ENCODE assay signal across 22 cellular contexts in the genomic region with DNA sequence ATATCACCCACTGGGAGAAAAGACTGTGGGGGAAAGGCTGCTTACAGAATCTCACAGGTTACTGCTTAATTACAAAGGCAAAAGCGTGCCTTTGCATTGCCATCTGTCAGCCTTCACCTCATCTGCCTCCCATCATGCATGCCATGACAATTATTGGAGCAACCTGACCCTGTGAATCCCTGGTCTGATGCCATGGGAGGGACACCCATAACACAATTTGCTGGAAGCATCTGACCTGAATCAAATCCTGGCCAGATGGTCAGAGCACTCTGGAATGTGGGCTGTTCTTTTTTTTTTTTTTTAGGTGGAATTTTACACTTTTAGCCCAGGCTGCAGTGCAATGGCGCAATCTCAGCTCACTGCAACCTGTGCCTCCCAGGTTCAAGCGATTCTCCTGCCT. TPM values are rescaled to one million over a fixed set of nuclear protein-coding genes. Genes with fewer than 3 reads are reported as not detected.
DNase-seq lines count a peak whose midpoint lies in the region; ATAC-seq lines count a peak whose summit lies in the region.
"Had no signal": no experiment of that assay in that cellular context is flagged by ENCODE, and none has a peak within 500 bp of the region (broad histone marks: within the 10 kb centered on the region; RNA-seq: fewer than 3 reads in every experiment).

No MANE protein-coding gene starts in this region.

- no peak overlapping the region for H2BK15ac ChIP-seq in mesendoderm (replicated peaks; ENCODE audit: low read depth)

- in situ Hi-C loops in HAP-1 (cut with MboI; ENCODE audit: low sequenced_read_pairs) = no loop called here

- H3K27me3 ChIP-seq in mesendoderm (ENCODE audit: insufficient read depth, low read length, poor library complexity) (no peaks in the 10 kb centered on the region), HAP-1 (ENCODE audit: low read depth) (peaks cover 23% of the 10 kb centered on the region)
- H3K27me3 ChIP-seq: right lobe of liver, upper lobe of right lung had no signal

- peak; percentile 22 for DNase-seq in NCI-H82 (lab: John Stamatoyannopoulos, UW)
- no peak for DNase-seq in NCI-H82 treated with DMSO at 0.1 percent for 48 hours (lab: John Stamatoyannopoulos, UW; ENCODE audit: unreplicated experiment)
- DNase-seq in DMS 273 treated with DMSO at 0.1 percent for 48 hours (lab: John Stamatoyannopoulos, UW) = peak; percentile 51
- DNase-seq in RPMI7951 (ENCODE audit: low read depth) = peak; percentile 16
- DNase-seq in mesendoderm = peak; percentile 66
- DNase-seq in HAP-1 (ENCODE audit: low spot score in 2 of 2) = no peak
- DNase-seq in ureter (ENCODE audit: low spot score) = no peak
- DNase-seq: activated effector memory CD4-positive, alpha-beta T cell treated with Interleukin-2 at 50 U/mL for 16 hours; BE2C; effector memory CD8-positive, alpha-beta T cell; glutamatergic neuron; GOT3; left ventricle myocardium superior; NCI-H1105 treated with DMSO at 0.1 percent for 48 hours; right lobe of liver; stimulated activated naive CD8-positive, alpha-beta T cell treated with anti-CD3 and anti-CD28 coated beads, Interleukin-15, Interleukin-2, amounts not matched to agents 100 U/mL and 50 U/mL, for 24 hours; T-helper 9 cell; upper lobe of right lung had no signal

- H3K4me3 ChIP-seq in mesendoderm (ENCODE audit: low read length) (no peak overlapping the region), HAP-1 (no peak overlapping the region)
- H3K4me3 ChIP-seq: right lobe of liver, SK-N-MC, upper lobe of right lung had no signal

- no peak overlapping the region for H2BK120ac ChIP-seq in mesendoderm (ENCODE audit: low read depth, low read length)

- H3K56ac ChIP-seq in mesendoderm (ENCODE audit: low read length) = peak overlapping the region; percentile 17

- no peak overlapping the region for H3K4me2 ChIP-seq in mesendoderm (ENCODE audit: low read length)

- no peaks in the 10 kb centered on the region for H3K79me1 ChIP-seq in mesendoderm (ENCODE audit: low read length)

- H3K18ac ChIP-seq in mesendoderm (ENCODE audit: low read length) = no peak overlapping the region

- H3K4me1 ChIP-seq in mesendoderm (ENCODE audit: control insufficient read depth, low read depth, low read length) (no peaks in the 10 kb centered on the region), HAP-1 (no peaks in the 10 kb centered on the region)
- H3K4me1 ChIP-seq: BE2C, right lobe of liver, upper lobe of right lung had no signal

- H3K4ac ChIP-seq in mesendoderm (ENCODE audit: low read depth, low read length) = no peak overlapping the region

- no peaks in the 10 kb centered on the region for H3K79me2 ChIP-seq in mesendoderm (ENCODE audit: control insufficient read depth, insufficient read depth, low read length)

- no peak overlapping the region for H4K5ac ChIP-seq in mesendoderm (ENCODE audit: low read length)

- no peak overlapping the region for H2BK5ac ChIP-seq in mesendoderm (ENCODE audit: low read length)

- ATAC-seq in GM19324 (IDR thresholded peaks at IDR 0.05; ENCODE audit: low FRiP score, unreplicated experiment) = no peak
- ATAC-seq: effector memory CD8-positive, alpha-beta T cell; Panc1; right lobe of liver; stimulated activated naive CD8-positive, alpha-beta T cell treated with anti-CD3 and anti-CD28 coated beads, Interleukin-15, Interleukin-2, amounts not matched to agents 100 U/mL and 50 U/mL, for 24 hours had no signal

- H3K27ac ChIP-seq in mesendoderm (ENCODE audit: low read depth, low read length) = no peak overlapping the region
- H3K27ac ChIP-seq: 22Rv1, right lobe of liver, SK-N-MC, upper lobe of right lung had no signal

- no peak overlapping the region for H3K23ac ChIP-seq in mesendoderm (ENCODE audit: low read length)

- H3K9me3 ChIP-seq in HAP-1 = no peaks in the 10 kb centered on the region
- H3K9me3 ChIP-seq: BE2C, right lobe of liver, upper lobe of right lung had no signal

- no peak overlapping the region for H3K9ac ChIP-seq in mesendoderm (ENCODE audit: low read length)

- WGBS in mesendoderm (ENCODE audit: extremely low coverage, insufficient coverage, low lambda C conversion rate) = no CpG with 5 or more reads among the region's 3 CpGs

- no peak overlapping the region for H4K8ac ChIP-seq in mesendoderm (ENCODE audit: low read depth, low read length)

- no peaks in the 10 kb centered on the region for H3K36me3 ChIP-seq in mesendoderm (ENCODE audit: control insufficient read depth, insufficient read depth, low read length)
- H3K36me3 ChIP-seq in HAP-1 (replicated peaks) = no peaks in the 10 kb centered on the region
- H3K36me3 ChIP-seq: BE2C, right lobe of liver, upper lobe of right lung had no signal

- H2AK5ac ChIP-seq in mesendoderm (ENCODE audit: low read length) = no peak overlapping the region

RNA-seq across cellular contexts. Expression of gene RETREG1, which starts 11.6 kb away (rescaled TPM):
- 2.8 TPM in 2 replicates for total RNA-seq in RPMI7951 (2014; rRNA removed; shearing (Covaris generic))
- 2.1 TPM for polyA plus RNA-seq in mesendoderm (2013, experiment 1 of 2)
- 2.3 TPM for polyA plus RNA-seq in mesendoderm (2013, experiment 2 of 2)
- total RNA-seq in ureter = 5.9 TPM

Comparison
In these comparisons a context has a peak if more than half of its experiments do, and no peak if none do; other contexts are left out.
1. DNase-seq: peak in NCI-H82 (single experiment), DMS 273 treated with DMSO at 0.1 percent for 48 hours (single experiment), RPMI7951 (single experiment) and mesendoderm (single experiment); none in NCI-H82 treated with DMSO at 0.1 percent for 48 hours (single experiment), HAP-1 (0 of 2) and ureter (single experiment).